ENCODE assay signal across 1 cellular context in the genomic region with DNA sequence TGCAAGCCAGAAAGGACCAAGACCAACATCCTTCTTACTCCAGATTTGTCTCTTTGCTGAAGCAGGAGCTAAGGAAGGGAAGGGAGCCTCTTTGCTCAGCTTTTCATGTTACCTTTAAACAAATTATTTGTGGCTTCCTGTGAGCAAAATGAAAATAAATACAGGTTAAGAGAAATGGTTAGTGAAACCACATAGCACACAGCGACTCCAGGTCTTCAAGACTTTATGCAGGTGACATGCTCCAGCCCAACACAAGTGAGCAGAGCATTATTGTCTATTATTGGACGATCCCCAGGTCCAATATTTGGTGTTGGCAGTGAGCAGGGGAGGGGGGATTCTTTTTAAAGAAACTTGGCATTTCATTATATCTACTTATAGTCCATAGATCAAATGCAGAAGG.
TF ChIP-seq lines count a peak whose summit lies in the region.

No MANE protein-coding gene starts in this region.

TF ChIP-seq in H1, 55 proteins besides CTCF, POLR2A, EP300 and RAD21:
- TF ChIP-seq BACH1 (IDR thresholded peaks at IDR 0.05; ENCODE audit: low read length): no peak
- no peak for TF ChIP-seq MAFK (IDR thresholded peaks at IDR 0.05; ENCODE audit: low read depth, low read length)
- TF ChIP-seq CREB1 (IDR thresholded peaks at IDR 0.05): no peak
- no peak for TF ChIP-seq RXRA (IDR thresholded peaks at IDR 0.05; ENCODE audit: insufficient read depth, low read depth, low read length)
- TF ChIP-seq KDM5A (IDR thresholded peaks at IDR 0.05; ENCODE audit: low read length): no peak
- TF ChIP-seq CHD2 (IDR thresholded peaks at IDR 0.05; ENCODE audit: low read length): no peak
- no peak for TF ChIP-seq CBX5 (IDR thresholded peaks at IDR 0.05; ENCODE audit: low read depth, low read length)
- TF ChIP-seq BCL11A (IDR thresholded peaks at IDR 0.05; ENCODE audit: low read depth in 2 of 2, low read length in 2 of 2): no peak
- TF ChIP-seq SIX5 (IDR thresholded peaks at IDR 0.05; ENCODE audit: low read depth, low read length): no peak
- TF ChIP-seq RFX5 (IDR thresholded peaks at IDR 0.05; ENCODE audit: borderline replicate concordance, low read depth, low read length): no peak
- TF ChIP-seq EZH2 (IDR thresholded peaks at IDR 0.05; ENCODE audit: low read depth, low read length, severe bottlenecking): no peak
- no peak for TF ChIP-seq SIRT6 (IDR thresholded peaks at IDR 0.05; ENCODE audit: low read length)
